In the genomic region with DNA sequence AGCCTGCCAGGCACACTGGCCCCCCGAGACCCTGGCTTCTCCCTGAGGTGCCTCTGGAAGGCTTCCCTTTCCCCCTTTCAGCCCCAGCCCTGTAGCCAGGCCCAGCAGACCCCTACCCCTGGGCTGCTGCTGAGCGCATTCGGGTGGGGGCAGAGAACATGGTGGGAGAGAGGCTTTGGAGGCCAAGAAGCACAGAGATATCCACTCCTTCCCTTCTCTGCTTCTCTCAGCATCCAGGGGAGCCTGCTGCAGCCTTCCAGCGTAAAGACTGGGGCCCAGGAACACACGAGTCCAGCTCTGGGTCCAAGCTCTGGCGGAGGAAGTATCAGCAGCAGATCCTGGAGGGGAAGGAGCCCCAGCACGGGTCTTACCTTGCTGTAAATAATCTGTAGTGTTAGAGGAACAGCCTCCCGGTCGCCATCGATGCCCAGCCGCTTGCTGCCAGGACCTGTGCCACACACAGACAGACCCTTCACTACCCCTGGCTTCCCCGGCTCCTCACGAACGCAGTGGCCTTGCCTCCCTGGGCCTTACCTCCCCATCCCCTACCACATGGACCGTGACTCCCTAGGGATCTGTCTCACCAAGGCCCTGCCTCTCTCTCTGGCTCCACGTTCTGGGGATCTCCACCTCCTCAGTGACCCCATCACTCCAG, we compare ENCODE assay signal across 24 cellular contexts. TPM values are rescaled to one million over a fixed set of nuclear protein-coding genes. Genes with fewer than 3 reads are reported as not detected.
DNase-seq lines count a peak whose midpoint lies in the region; ATAC-seq and TF ChIP-seq lines count a peak whose summit lies in the region.
"Had no signal": no experiment of that assay in that cellular context is flagged by ENCODE, and none has a peak within 500 bp of the region (broad histone marks: within the 10 kb centered on the region; RNA-seq: fewer than 3 reads in every experiment).

No MANE protein-coding gene starts in this region.

- no peak overlapping the region for H3K4me3 ChIP-seq in CD8-positive, alpha-beta T cell (ENCODE audit: low read depth, low read length)
- H3K4me3 ChIP-seq: lung, mucosa of descending colon, testis had no signal

- H3K4me1 Mint-ChIP-seq in T-helper 1 cell treated with Interleukin-12 subunit alpha and Interleukin-12 subunit beta and Interleukin-4 antibody, amounts not matched to agents 30 μg/mL and 1 μg/mL, for 36 hours (ENCODE audit: low read depth): no peaks in the 10 kb centered on the region
- H3K4me1 Mint-ChIP-seq in CD14-positive monocyte: no peaks in the 10 kb centered on the region
- no peaks in the 10 kb centered on the region for H3K4me1 Mint-ChIP-seq in activated naive CD8-positive, alpha-beta T cell treated with anti-CD3 and anti-CD28 coated beads for 36 hours
- peaks cover 2% of the 10 kb centered on the region for H3K4me1 Mint-ChIP-seq in memory B cell
- peaks cover 3% of the 10 kb centered on the region for H3K4me1 Mint-ChIP-seq in CD8-positive, alpha-beta T cell (ENCODE audit: low read depth)

- intact Hi-C loops in CD14-positive monocyte (cut with micrococcal nuclease): no loop called here
- intact Hi-C loops in CD8-positive, alpha-beta T cell (cut with DNase I, micrococcal nuclease): loop anchor here in 1 of 2 experiments (10.0 kb wide), 1 partner anchor 500 kb away; the partner anchor contains the start of gene RPL26

- POLR2A ChIA-PET in CD8-positive, alpha-beta T cell (lab: Charles Lee): no interaction called here

- no peaks in the 10 kb centered on the region for H3K9me3 ChIP-seq in CD8-positive, alpha-beta T cell (ENCODE audit: low read length)
- H3K9me3 ChIP-seq: mucosa of descending colon, testis had no signal

- no peak overlapping the region for H3K27ac ChIP-seq in CD8-positive, alpha-beta T cell (ENCODE audit: low read depth, low read length)
- H3K27ac ChIP-seq: 22Rv1, C4-2B, parathyroid adenoma, testis had no signal

- ATAC-seq in memory B cell (ENCODE audit: low read depth) (no peak), GM18520 (IDR thresholded peaks at IDR 0.05; ENCODE audit: unreplicated experiment) (no peak)
- no peak for ATAC-seq in CD8-positive, alpha-beta T cell
- ATAC-seq: mucosa of descending colon, SK-N-SH treated with all-trans-retinoic acid at 6 μM for 48 hours had no signal

- peaks cover 52% of the 10 kb centered on the region for H3K36me3 Mint-ChIP-seq in T-helper 1 cell treated with Interleukin-12 subunit alpha and Interleukin-12 subunit beta and Interleukin-4 antibody, amounts not matched to agents 30 μg/mL and 1 μg/mL, for 36 hours (ENCODE audit: low read depth)
- H3K36me3 Mint-ChIP-seq in CD14-positive monocyte (peaks cover 84 to 94% of the 10 kb centered on the region in 2 donors), memory B cell (peaks cover 53% of the 10 kb centered on the region)
- H3K36me3 Mint-ChIP-seq in activated naive CD8-positive, alpha-beta T cell treated with anti-CD3 and anti-CD28 coated beads for 36 hours: peaks cover 35% of the 10 kb centered on the region
- peaks cover 86% of the 10 kb centered on the region for H3K36me3 Mint-ChIP-seq in CD8-positive, alpha-beta T cell

- CTCF ChIA-PET in CD8-positive, alpha-beta T cell (lab: Charles Lee): no interaction called here

- no peaks in the 10 kb centered on the region for H3K27me3 ChIP-seq in CD8-positive, alpha-beta T cell (ENCODE audit: insufficient read depth, low read length)
- H3K27me3 ChIP-seq: testis had no signal

- H3K36me3 ChIP-seq in CD8-positive, alpha-beta T cell (ENCODE audit: insufficient read depth, low read length): peaks cover 79% of the 10 kb centered on the region

- TF ChIP-seq CTCF in CD14-positive monocyte (IDR thresholded peaks at IDR 0.05): no peak
- no peak for TF ChIP-seq CTCF in CD8-positive, alpha-beta T cell (IDR thresholded peaks at IDR 0.05)

- no peaks in the 10 kb centered on the region for H3K9me3 Mint-ChIP-seq in T-helper 1 cell treated with Interleukin-12 subunit alpha and Interleukin-12 subunit beta and Interleukin-4 antibody, amounts not matched to agents 30 μg/mL and 1 μg/mL, for 36 hours
- H3K9me3 Mint-ChIP-seq in CD14-positive monocyte: peaks cover 0 to 13% (median 6%) of the 10 kb centered on the region in 7 donors
- H3K9me3 Mint-ChIP-seq in activated naive CD8-positive, alpha-beta T cell treated with anti-CD3 and anti-CD28 coated beads for 36 hours: no peaks in the 10 kb centered on the region
- no peaks in the 10 kb centered on the region for H3K9me3 Mint-ChIP-seq in memory B cell
- no peaks in the 10 kb centered on the region for H3K9me3 Mint-ChIP-seq in CD8-positive, alpha-beta T cell
- H3K9me3 Mint-ChIP-seq: IgD-negative memory B cell; stimulated activated naive CD8-positive, alpha-beta T cell treated with anti-CD3 and anti-CD28 coated beads, Interleukin-15, Interleukin-2, amounts not matched to agents 100 ng/mL and 50 ng/mL, for 24 hours had no signal

- peak overlapping the region; percentile 23 for H3K27ac Mint-ChIP-seq in T-helper 1 cell treated with Interleukin-12 subunit alpha and Interleukin-12 subunit beta and Interleukin-4 antibody, amounts not matched to agents 30 μg/mL and 1 μg/mL, for 36 hours
- H3K27ac Mint-ChIP-seq in CD14-positive monocyte (peak overlapping the region in 5 of 7 donors; percentile 21 to 82 (median 47)), memory B cell (peak overlapping the region; percentile 89)
- peak overlapping the region; percentile 72 for H3K27ac Mint-ChIP-seq in activated naive CD8-positive, alpha-beta T cell treated with anti-CD3 and anti-CD28 coated beads for 36 hours
- H3K27ac Mint-ChIP-seq in CD8-positive, alpha-beta T cell: no peak overlapping the region
- H3K27ac Mint-ChIP-seq: stimulated activated naive CD8-positive, alpha-beta T cell treated with anti-CD3 and anti-CD28 coated beads, Interleukin-15, Interleukin-2, amounts not matched to agents 100 ng/mL and 50 ng/mL, for 24 hours had no signal

- H3K27me3 Mint-ChIP-seq in T-helper 1 cell treated with Interleukin-12 subunit alpha and Interleukin-12 subunit beta and Interleukin-4 antibody, amounts not matched to agents 30 μg/mL and 1 μg/mL, for 36 hours (ENCODE audit: low read depth): no peaks in the 10 kb centered on the region
- H3K27me3 Mint-ChIP-seq in CD14-positive monocyte (ENCODE audit: low read depth in 3 of 3) (peaks cover 0 to 6% (median 0%) of the 10 kb centered on the region in 3 donors), memory B cell (no peaks in the 10 kb centered on the region)
- H3K27me3 Mint-ChIP-seq in activated naive CD8-positive, alpha-beta T cell treated with anti-CD3 and anti-CD28 coated beads for 36 hours: no peaks in the 10 kb centered on the region
- no peaks in the 10 kb centered on the region for H3K27me3 Mint-ChIP-seq in CD8-positive, alpha-beta T cell (ENCODE audit: low read depth)
- H3K27me3 Mint-ChIP-seq: IgD-negative memory B cell; stimulated activated naive CD8-positive, alpha-beta T cell treated with anti-CD3 and anti-CD28 coated beads, Interleukin-15, Interleukin-2, amounts not matched to agents 100 ng/mL and 50 ng/mL, for 24 hours had no signal

- DNase-seq in T-helper 1 cell (no peak), CD14-positive monocyte (ENCODE audit: low spot score) (peak; percentile 34), memory B cell (ENCODE audit: low spot score in 2 of 2) (no peak)
- no peak for DNase-seq in activated naive CD8-positive, alpha-beta T cell treated with anti-CD3 and anti-CD28 coated beads for 36 hours
- no peak for DNase-seq in stimulated activated CD4-positive, alpha-beta T cell treated with anti-CD3 and anti-CD28 coated beads, Interleukin-1b, Interleukin-23, amount 100 ng/mL, for 48 hours
- DNase-seq in CD8-positive, alpha-beta T cell: no peak
- DNase-seq: mucosa of descending colon, NCI-H2107, NCI-H345, NCI-H69, Right ventricle myocardium superior, small intestine had no signal

- H3K4me3 Mint-ChIP-seq in T-helper 1 cell treated with Interleukin-12 subunit alpha and Interleukin-12 subunit beta and Interleukin-4 antibody, amounts not matched to agents 30 μg/mL and 1 μg/mL, for 36 hours: no peak overlapping the region
- no peak overlapping the region for H3K4me3 Mint-ChIP-seq in CD14-positive monocyte
- H3K4me3 Mint-ChIP-seq in activated naive CD8-positive, alpha-beta T cell treated with anti-CD3 and anti-CD28 coated beads for 36 hours: no peak overlapping the region
- no peak overlapping the region for H3K4me3 Mint-ChIP-seq in memory B cell
- no peak overlapping the region for H3K4me3 Mint-ChIP-seq in CD8-positive, alpha-beta T cell
- H3K4me3 Mint-ChIP-seq: stimulated activated naive CD8-positive, alpha-beta T cell treated with anti-CD3 and anti-CD28 coated beads, Interleukin-15, Interleukin-2, amounts not matched to agents 100 ng/mL and 50 ng/mL, for 24 hours had no signal

- H3K4me1 ChIP-seq in CD8-positive, alpha-beta T cell (ENCODE audit: insufficient read depth, low read length): no peaks in the 10 kb centered on the region
- H3K4me1 ChIP-seq: parathyroid adenoma, testis had no signal

RNA-seq across cellular contexts. Expression of gene PIK3R6, which starts 17.0 kb away (rescaled TPM):
- 1 to 10 TPM; 3.6 to 5.8 TPM for polyA plus RNA-seq in CD14-positive monocyte
- 1 to 10 TPM in 1 of 2 experiments, under 1 TPM in 1; 0.88 to 1.0 TPM for total RNA-seq in activated naive CD8-positive, alpha-beta T cell treated with anti-CD3 and anti-CD28 coated beads for 36 hours
- total RNA-seq in CD8-positive, alpha-beta T cell: under 1 TPM; 0.46 to 0.56 TPM
- total RNA-seq: dermis microvascular lymphatic vessel endothelial cell had no signal
- polyA plus RNA-seq: neural cell had no signal
